2 cellular contexts compared by ENCODE assay signal in genomic region chr3:108377384-108377783, GRCh38.
TF ChIP-seq lines count a peak whose summit lies in the region.

No MANE protein-coding gene starts in this region.

TF ChIP-seq in GM23338, 12 proteins besides CTCF, POLR2A, EP300 and RAD21 (continued from another document):
- no peak for TF ChIP-seq EZH2 (IDR thresholded peaks at IDR 0.05; ENCODE audit: low read depth, unreplicated experiment)
- no peak for TF ChIP-seq JUNB (IDR thresholded peaks at IDR 0.05; ENCODE audit: unreplicated experiment)
- TF ChIP-seq ETS1 (IDR thresholded peaks at IDR 0.05), result no peak
- TF ChIP-seq POLR2AphosphoS5 (IDR thresholded peaks at IDR 0.05; ENCODE audit: low read depth), result no peak
- no peak for TF ChIP-seq CREB1 (CRISPR knock-in tag; IDR thresholded peaks at IDR 0.05; ENCODE audit: low read depth)
- TF ChIP-seq ZNF462 (CRISPR knock-in tag; IDR thresholded peaks at IDR 0.05), result no peak
- no peak for TF ChIP-seq ZNF331 (CRISPR knock-in tag; IDR thresholded peaks at IDR 0.05; ENCODE audit: low read depth)
- TF ChIP-seq NANOG (IDR thresholded peaks at IDR 0.05; ENCODE audit: borderline replicate concordance), result no peak
- no peak for TF ChIP-seq STAT1 (IDR thresholded peaks at IDR 0.05; ENCODE audit: unreplicated experiment)
- TF ChIP-seq REST (IDR thresholded peaks at IDR 0.05; ENCODE audit: unreplicated experiment), result no peak
- TF ChIP-seq EZH2phosphoT487 (IDR thresholded peaks at IDR 0.05; ENCODE audit: unreplicated experiment), result no peak
TF ChIP-seq in GM23338: peak in this region for 0.

TF ChIP-seq in H1, 55 proteins besides CTCF, POLR2A, EP300 and RAD21:
- no peak for TF ChIP-seq SRF (IDR thresholded peaks at IDR 0.05; ENCODE audit: low read depth, low read length)
- TF ChIP-seq HDAC2 (IDR thresholded peaks at IDR 0.05; ENCODE audit: borderline replicate concordance in 1 of 2, low read depth in 2 of 2, low read length in 2 of 2), result no peak
- no peak for TF ChIP-seq ATF3 (IDR thresholded peaks at IDR 0.05; ENCODE audit: insufficient read depth, low read depth, low read length)
- TF ChIP-seq KDM1A (IDR thresholded peaks at IDR 0.05; ENCODE audit: borderline replicate concordance, low read length), result no peak
- no peak for TF ChIP-seq CTBP2 (IDR thresholded peaks at IDR 0.05; ENCODE audit: borderline replicate concordance, insufficient read depth, insufficient read length, low read length)
- no peak for TF ChIP-seq CHD7 (IDR thresholded peaks at IDR 0.05; ENCODE audit: insufficient replicate concordance, low read length)
